ENCODE assay signal across 26 cellular contexts in genomic region chr10:44468525-44468924, GRCh38.
"Had no signal": no experiment of that assay in that cellular context is flagged by ENCODE, and none has a peak within 500 bp of the region (broad histone marks: within the 10 kb centered on the region; RNA-seq: fewer than 3 reads in every experiment).

No MANE protein-coding gene starts in this region.

- H3K4me1 ChIP-seq: colonic mucosa, esophagus squamous epithelium, left lung, lower lobe of right lung had no signal

- DNase-seq: colonic mucosa; cortex of kidney; effector CD8-positive, alpha-beta T cell; effector memory CD8-positive, alpha-beta T cell; endodermal cell; erythroblast; esophagus squamous epithelium; foreskin fibroblast; foreskin melanocyte; gastrocnemius medialis; glutamatergic neuron; heart right ventricle; hippocampal formation; immature natural killer cell; islet precursor cell; left cardiac atrium; left lung; left ventricle myocardium superior; lower lobe of right lung; mesenchymal stem cell; mucosa of descending colon; naive B cell; naive thymus-derived CD8-positive, alpha-beta T cell had no signal

- H3K4me3 ChIP-seq: colonic mucosa, esophagus squamous epithelium, gastrocnemius medialis, heart right ventricle, left lung, lower lobe of right lung, mucosa of descending colon had no signal

- H3K9me3 ChIP-seq: colonic mucosa, esophagus squamous epithelium, gastrocnemius medialis, heart right ventricle, left lung, lower lobe of right lung, mucosa of descending colon had no signal

- H3K36me3 ChIP-seq: colonic mucosa, esophagus squamous epithelium, gastrocnemius medialis, heart right ventricle, left lung, lower lobe of right lung had no signal

- H3K27me3 ChIP-seq: colonic mucosa, esophagus squamous epithelium, left lung had no signal

- H3K27ac ChIP-seq: colonic mucosa, epithelial cell of prostate, esophagus squamous epithelium, gastrocnemius medialis, heart right ventricle, left lung, lower lobe of right lung had no signal

- FAIRE-seq: endometrium had no signal

- ATAC-seq: effector memory CD8-positive, alpha-beta T cell; esophagus mucosa; gastrocnemius medialis; heart right ventricle; left cardiac atrium; left lung; left ventricle myocardium superior; lower lobe of right lung; mucosa of descending colon; naive thymus-derived CD8-positive, alpha-beta T cell had no signal
